Comparison of ENCODE assay signal across 7 cellular contexts in the genomic region with DNA sequence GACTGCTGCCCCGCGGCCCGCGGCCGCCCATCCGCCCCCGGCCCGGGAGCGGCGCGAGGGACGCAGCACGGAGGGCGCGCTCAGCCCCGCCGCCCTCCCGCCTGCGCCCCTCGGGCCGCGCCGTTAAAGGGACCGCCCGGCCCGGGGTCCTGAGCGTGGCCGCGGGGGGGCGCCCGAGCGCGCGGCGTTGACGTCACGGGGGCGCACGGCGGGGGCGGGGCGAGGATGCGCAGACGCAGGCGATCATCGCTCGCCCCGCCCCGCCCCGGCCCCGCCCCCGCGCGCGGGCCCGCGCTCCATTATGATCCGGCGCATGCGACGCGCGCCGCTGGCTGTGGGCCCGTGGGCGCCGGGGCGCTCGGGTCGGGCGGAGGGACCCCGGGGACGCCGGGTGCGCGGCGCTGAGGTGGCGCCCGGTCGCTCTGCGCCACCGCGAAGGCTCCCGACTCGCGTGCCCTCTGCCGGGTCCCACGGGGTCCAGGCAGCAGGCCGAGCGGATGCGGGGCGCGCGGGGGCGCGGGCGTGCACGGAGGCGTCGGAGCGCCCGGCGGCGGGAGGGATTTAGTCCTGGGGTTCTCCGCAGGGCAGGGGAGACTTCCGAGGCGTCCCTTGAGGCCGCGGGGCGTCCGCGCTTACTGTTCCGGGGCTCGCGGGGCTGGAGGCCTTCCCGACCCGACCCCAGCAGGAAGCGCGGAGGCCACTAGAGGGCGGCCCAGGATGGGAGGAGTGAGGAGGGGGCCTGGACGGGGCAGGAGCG. TPM values are rescaled to one million over a fixed set of nuclear protein-coding genes. Genes with fewer than 3 reads are reported as not detected.
A peak's percentile ranks its signal among the peaks of the same experiment; 100 is the strongest.
DNase-seq lines count a peak whose midpoint lies in the region; ATAC-seq and TF ChIP-seq lines count a peak whose summit lies in the region.

A gene (minus strand): TSS at position 163 of the 757 bp plus-strand sequence. CDS start 353 bp downstream, outside the sequence.

- H3K36me3 ChIP-seq in lung (ENCODE audit: control insufficient read depth in 2 of 2, insufficient read depth in 2 of 2, low read length in 2 of 2): peaks cover 0 to 3% of the 10 kb centered on the region in 2 donors

- POLR2A ChIA-PET in HEK293T (lab: Yijun Ruan, JAX): interaction anchor here (1.4 kb wide), 1 partner anchor 51 kb away, joined by 3 read pairs; no protein-coding TSS in a partner anchor
- POLR2A ChIA-PET in activated CD4-positive, alpha-beta memory T cell treated with anti-CD3 and anti-CD28 coated beads, Interleukin-2, amount 10 ng/mL, durations not matched to agents 7 days and 5 days (lab: Charles Lee): interaction anchor here (1.1 kb wide), 1 partner anchor 162 kb away, joined by 3 read pairs; no protein-coding TSS in a partner anchor

- peaks cover 0 to 32% of the 10 kb centered on the region in 2 donors for H3K4me1 ChIP-seq in lung (ENCODE audit: control insufficient read depth in 2 of 2, insufficient read depth in 2 of 2, low read length in 2 of 2)

- H3K27me3 ChIP-seq in lung (ENCODE audit: control insufficient read depth, insufficient read depth): no peaks in the 10 kb centered on the region

- TF ChIP-seq CTCF in GM12874 (IDR thresholded peaks at IDR 0.05; ENCODE audit: insufficient read depth, low read depth, low read length) (peak; percentile 66), lung (IDR thresholded peaks at IDR 0.05; ENCODE audit: control extremely low read depth, extremely low read depth) (no peak)

- CTCF ChIA-PET in HEK293T (lab: Yijun Ruan, JAX): no interaction called here
- CTCF ChIA-PET in activated CD4-positive, alpha-beta memory T cell treated with anti-CD3 and anti-CD28 coated beads, Interleukin-2, amount 10 ng/mL, durations not matched to agents 7 days and 5 days (lab: Charles Lee): interaction anchor here (2.1 to 4.0 kb wide), 2 partner anchors 22 to 44 kb away, joined by 9 to 28 read pairs; no protein-coding TSS in a partner anchor

- peaks cover 23% of the 10 kb centered on the region for H3K27me3 Mint-ChIP-seq in activated CD4-positive, alpha-beta memory T cell treated with anti-CD3 and anti-CD28 coated beads, Interleukin-2, amount 10 ng/mL, durations not matched to agents 7 days and 5 days

- no peak within 1 kb of the TSS for H3K27ac Mint-ChIP-seq in activated CD4-positive, alpha-beta memory T cell treated with anti-CD3 and anti-CD28 coated beads, Interleukin-2, amount 10 ng/mL, durations not matched to agents 7 days and 5 days

- no peaks in the 10 kb centered on the region for H3K9me3 Mint-ChIP-seq in activated CD4-positive, alpha-beta memory T cell treated with anti-CD3 and anti-CD28 coated beads, Interleukin-2, amount 10 ng/mL, durations not matched to agents 7 days and 5 days

- H3K4me3 ChIP-seq in lung: peak within 1 kb of the TSS; percentile 78

- peaks cover 36% of the 10 kb centered on the region for H3K4me1 Mint-ChIP-seq in activated CD4-positive, alpha-beta memory T cell treated with anti-CD3 and anti-CD28 coated beads, Interleukin-2, amount 10 ng/mL, durations not matched to agents 7 days and 5 days

- peak within 1 kb of the TSS; percentile 71 for H3K4me3 Mint-ChIP-seq in activated CD4-positive, alpha-beta memory T cell treated with anti-CD3 and anti-CD28 coated beads, Interleukin-2, amount 10 ng/mL, durations not matched to agents 7 days and 5 days

- 0 to 1% methylated on average over 26 to 121 of the region's 122 CpGs for WGBS in lung, 2 donors

- peak within 1 kb of the TSS; percentile 82 to 86 for H3K27ac ChIP-seq in lung (ENCODE audit: low read depth in 1 of 2, low read length in 1 of 2)

- DNase-seq in HEK293T (ENCODE audit: extremely low spot score): peak; percentile 88
- peak; percentile 58 for DNase-seq in NCI-H2171 (lab: John Stamatoyannopoulos, UW)
- peak; percentile 68 for DNase-seq in activated CD4-positive, alpha-beta memory T cell treated with anti-CD3 and anti-CD28 coated beads, Interleukin-2, amount 10 ng/mL, durations not matched to agents 7 days and 5 days
- DNase-seq in effector CD4-positive, alpha-beta T cell: peak; percentile 69
- no peak for DNase-seq in lung (ENCODE audit: low spot score)
- peak; percentile 54 for DNase-seq in stimulated activated CD8-positive, alpha-beta memory T cell treated with anti-CD3 and anti-CD28 coated beads, Interleukin-12 subunit alpha, Interleukin-12 subunit beta, amount 100 ng/mL, for 1 hour (ENCODE audit: low read depth)

- no peaks in the 10 kb centered on the region for H3K36me3 Mint-ChIP-seq in activated CD4-positive, alpha-beta memory T cell treated with anti-CD3 and anti-CD28 coated beads, Interleukin-2, amount 10 ng/mL, durations not matched to agents 7 days and 5 days (ENCODE audit: low read depth)

- peaks cover 0 to 2% of the 10 kb centered on the region in 2 donors for H3K9me3 ChIP-seq in lung (ENCODE audit: control insufficient read depth in 2 of 2, insufficient read depth in 1 of 2, low read length in 1 of 2)

- peak; percentile 42 for ATAC-seq in lung (ENCODE audit: insufficient read depth, low FRiP score)

TF ChIP-seq in HEK293T, 16 proteins besides CTCF, POLR2A, EP300 and RAD21:
- no peak for TF ChIP-seq FOXM1 (IDR thresholded peaks at IDR 0.05; ENCODE audit: borderline replicate concordance)
- no peak for TF ChIP-seq SP1 (IDR thresholded peaks at IDR 0.05)
- TF ChIP-seq FOXK2 (IDR thresholded peaks at IDR 0.05): no peak
- TF ChIP-seq LEF1 (IDR thresholded peaks at IDR 0.05; ENCODE audit: borderline replicate concordance): no peak
- TF ChIP-seq FOXA1 (IDR thresholded peaks at IDR 0.05): no peak
- TF ChIP-seq BHLHE40 (IDR thresholded peaks at IDR 0.05; ENCODE audit: borderline replicate concordance): no peak
- TF ChIP-seq HDGF (IDR thresholded peaks at IDR 0.05; ENCODE audit: borderline replicate concordance): no peak
- no peak for TF ChIP-seq NFRKB (IDR thresholded peaks at IDR 0.05)
- TF ChIP-seq ARNT (IDR thresholded peaks at IDR 0.05): no peak
- no peak for TF ChIP-seq CTBP1 (IDR thresholded peaks at IDR 0.05; ENCODE audit: borderline replicate concordance)
- no peak for TF ChIP-seq SUZ12 (IDR thresholded peaks at IDR 0.05)
- TF ChIP-seq ZNF384 (IDR thresholded peaks at IDR 0.05): no peak
- TF ChIP-seq, protein P1, sequence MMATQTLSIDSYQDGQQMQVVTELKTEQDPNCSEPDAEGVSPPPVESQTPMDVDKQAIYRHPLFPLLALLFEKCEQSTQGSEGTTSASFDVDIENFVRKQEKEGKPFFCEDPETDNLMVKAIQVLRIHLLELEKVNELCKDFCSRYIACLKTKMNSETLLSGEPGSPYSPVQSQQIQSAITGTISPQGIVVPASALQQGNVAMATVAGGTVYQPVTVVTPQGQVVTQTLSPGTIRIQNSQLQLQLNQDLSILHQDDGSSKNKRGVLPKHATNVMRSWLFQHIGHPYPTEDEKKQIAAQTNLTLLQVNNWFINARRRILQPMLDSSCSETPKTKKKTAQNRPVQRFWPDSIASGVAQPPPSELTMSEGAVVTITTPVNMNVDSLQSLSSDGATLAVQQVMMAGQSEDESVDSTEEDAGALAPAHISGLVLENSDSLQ (IDR thresholded peaks at IDR 0.05): no peak
- no peak for TF ChIP-seq L3MBTL2 (conservative IDR thresholded peaks at IDR 0.05)
- no peak for TF ChIP-seq ELF4 (IDR thresholded peaks at IDR 0.05)
- TF ChIP-seq TARDBP (IDR thresholded peaks at IDR 0.05): no peak

RNA-seq across cellular contexts. Expression of the gene that starts here (rescaled TPM):
- 10 to 100 TPM; 36.0 to 37.8 TPM for total RNA-seq in activated CD4-positive, alpha-beta memory T cell treated with anti-CD3 and anti-CD28 coated beads, Interleukin-2, amount 10 ng/mL, durations not matched to agents 7 days and 5 days
- total RNA-seq in lung: 10 to 100 TPM; 39.2 to 79.1 TPM
- 10 to 100 TPM; 48.8 to 76.9 TPM for polyA plus RNA-seq in lung
